ENCODE assay signal across 8 cellular contexts in the genomic region with DNA sequence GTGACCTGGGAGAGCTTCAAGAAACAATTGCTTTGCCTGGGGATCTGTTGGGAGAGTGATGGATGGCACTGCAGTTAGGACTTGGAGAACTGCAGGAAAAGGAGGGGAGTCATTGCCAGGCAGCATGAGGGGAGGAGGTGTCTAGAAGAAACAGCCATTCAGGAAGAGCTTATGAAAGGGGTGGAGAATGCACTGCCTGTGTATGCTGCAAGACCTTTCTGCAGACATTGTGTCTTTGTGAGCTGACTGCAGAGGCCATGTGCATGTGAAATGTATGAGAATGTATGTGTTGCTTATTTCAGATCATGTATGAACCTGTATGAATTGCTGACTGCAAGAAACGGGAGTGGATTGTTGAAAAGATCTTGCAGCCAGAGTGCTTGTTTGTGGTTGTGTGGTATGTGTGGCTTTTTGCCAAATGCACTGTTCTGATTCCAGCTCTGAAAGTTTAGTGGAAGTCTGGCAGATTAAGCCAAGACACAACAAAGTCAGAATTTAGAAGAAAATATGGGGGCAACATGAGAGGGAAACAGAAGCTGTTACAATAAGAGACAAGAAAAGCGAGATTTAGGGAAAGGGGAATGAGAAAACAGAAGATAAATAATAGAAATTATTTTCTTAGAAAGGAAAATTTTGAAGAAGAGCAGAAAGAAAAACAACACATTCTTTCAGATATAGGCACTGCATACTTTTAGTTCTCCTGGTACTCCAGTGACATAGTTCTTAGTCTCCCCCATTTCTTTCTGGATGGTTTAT. TPM values are rescaled to one million over a fixed set of nuclear protein-coding genes. Genes with fewer than 3 reads are reported as not detected.
A peak's percentile ranks its signal among the peaks of the same experiment; 100 is the strongest.
DNase-seq lines count a peak whose midpoint lies in the region; ATAC-seq and FAIRE-seq lines count a peak whose summit lies in the region.

No MANE protein-coding gene starts in this region.

- peak; percentile 95 to 98 for ATAC-seq in left cardiac atrium
- ATAC-seq in sciatic nerve = peak; percentile 95
- no peak for ATAC-seq in T-helper 17 cell
- ATAC-seq in GM21447 (IDR thresholded peaks at IDR 0.05; ENCODE audit: unreplicated experiment) = no peak
- ATAC-seq in HG03196 (IDR thresholded peaks at IDR 0.05; ENCODE audit: unreplicated experiment) = no peak

- DNase-seq in Caki2 (ENCODE audit: low read depth) = peak; percentile 96
- peak; percentile 49 for DNase-seq in MV-4-11 (lab: John Stamatoyannopoulos, UW)
- DNase-seq in left cardiac atrium = peak; percentile 35
- DNase-seq in sciatic nerve (ENCODE audit: low spot score) = no peak
- DNase-seq in T-helper 17 cell = no peak

- H3K9me3 ChIP-seq in T-helper 17 cell (ENCODE audit: control insufficient read depth, low read length, poor library complexity, severe bottlenecking) = no peaks in the 10 kb centered on the region

- H3K27me3 Mint-ChIP-seq in T-helper 17 cell = peaks cover 5% of the 10 kb centered on the region

- H3K4me1 Mint-ChIP-seq in T-helper 17 cell = peaks cover 7% of the 10 kb centered on the region

- H3K27ac Mint-ChIP-seq in T-helper 17 cell = no peak overlapping the region

- intact Hi-C loops in left cardiac atrium (cut with DNase I) = loop anchor here in 1 of 2 donors (10.0 kb wide), 2 partner anchors 207 to 357 kb away; no protein-coding TSS in a partner anchor
- intact Hi-C loops in sciatic nerve (cut with DNase I) = no loop called here

- H3K4me3 Mint-ChIP-seq in T-helper 17 cell = no peak overlapping the region

- in situ Hi-C loops in Caki2 (cut with HindIII; ENCODE audit: low pct_unique_long_range_greater_than_20kb, low sequenced_read_pairs) = no loop called here

- FAIRE-seq in TTC549 (lab: Jason Lieb, UNC) = peak; percentile 78

- no peaks in the 10 kb centered on the region for H3K36me3 Mint-ChIP-seq in T-helper 17 cell (ENCODE audit: low read depth)

RNA-seq across cellular contexts. Expression of a gene that starts 9.8 kb away (rescaled TPM):
- total RNA-seq in Caki2 (2014; rRNA removed; shearing (Covaris generic); ENCODE audit: low replicate concordance) = 12.4 and 12.6 TPM in 2 replicates
- total RNA-seq in left cardiac atrium = 10 to 100 TPM; 15.7 to 16.5 TPM
- total RNA-seq in sciatic nerve = 79.8 TPM
- 10 to 100 TPM; 15.1 to 15.2 TPM for total RNA-seq in T-helper 17 cell

RNA-seq across cellular contexts. Expression of a gene that starts 25.4 kb away (rescaled TPM):
- not detected in 2 replicates for total RNA-seq in Caki2 (2014; rRNA removed; shearing (Covaris generic); ENCODE audit: low replicate concordance)
- total RNA-seq in left cardiac atrium = 100 to 1,000 TPM in 1 of 2 donors, 10 to 100 TPM in 1; 64.8 to 120 TPM
- total RNA-seq in sciatic nerve = 387 TPM
- not detected for total RNA-seq in T-helper 17 cell

Comparison
In these comparisons a context has a peak if more than half of its experiments do, and no peak if none do; other contexts are left out.
1. DNase-seq: peak in Caki2 (single experiment), MV-4-11 (single experiment) and left cardiac atrium (single experiment); none in sciatic nerve (single experiment) and T-helper 17 cell (0 of 3).
2. ATAC-seq: peak in left cardiac atrium (2 of 2) and sciatic nerve (single experiment); none in T-helper 17 cell (single experiment), GM21447 (single experiment) and HG03196 (single experiment).
3. RNA of a gene that starts 25.4 kb away (total RNA-seq): 387 TPM in sciatic nerve (single experiment) and 64.8 to 120 TPM in left cardiac atrium; not detected in T-helper 17 cell and not detected in Caki2; every median in the first group is over 10 times any median in the second.